Comparison of ENCODE assay signal across 8 cellular contexts in the genomic region with DNA sequence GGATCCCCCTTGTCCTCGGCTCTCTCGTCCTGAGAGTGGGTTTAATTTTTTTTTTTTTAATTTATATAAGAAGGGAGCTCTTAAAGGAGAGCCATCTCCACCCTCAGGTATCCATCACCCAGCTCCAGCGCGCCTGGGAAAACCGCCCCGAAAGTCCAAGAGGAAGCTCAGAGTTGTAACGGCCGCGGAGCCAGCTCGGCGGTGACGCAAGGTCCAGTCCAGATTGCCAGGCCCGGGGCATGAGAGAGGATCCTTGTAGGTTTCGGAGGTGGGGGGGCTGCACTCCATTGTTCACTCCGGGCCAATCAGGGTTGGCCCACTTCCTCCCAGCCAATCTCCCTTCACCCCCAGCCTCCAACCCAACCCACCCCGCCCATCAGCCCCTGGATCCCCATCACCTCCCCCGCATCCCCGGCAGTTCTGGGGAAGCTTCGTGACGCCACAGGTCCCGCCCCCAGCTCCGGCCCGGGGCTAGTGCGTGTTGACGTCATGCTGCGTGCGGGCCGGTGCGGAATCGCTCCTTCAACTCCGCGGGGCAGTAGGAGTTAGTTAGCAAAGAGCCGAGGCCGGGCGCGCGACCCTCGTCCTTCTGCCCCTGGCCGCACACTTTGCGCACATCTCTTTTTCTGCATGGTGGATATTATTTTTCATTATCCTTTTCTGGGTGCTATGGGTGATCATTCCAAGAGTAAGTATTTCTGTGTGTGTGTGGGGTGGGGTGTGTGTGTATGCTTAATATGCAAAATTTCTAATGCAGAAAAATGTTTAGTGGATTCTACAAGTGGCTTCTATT. TPM values are rescaled to one million over a fixed set of nuclear protein-coding genes. Genes with fewer than 3 reads are reported as not detected.
DNase-seq lines count a peak whose midpoint lies in the region; ATAC-seq, FAIRE-seq and TF ChIP-seq lines count a peak whose summit lies in the region.

TSS of gene ISL2 (plus strand) at position 520 of the 793 bp plus-strand sequence. CDS start at position 631, 111 bp downstream.

- TF ChIP-seq POLR2A in endothelial cell of umbilical vein (IDR thresholded peaks at IDR 0.05; ENCODE audit: low read depth, low read length) = peak; percentile 32

- FAIRE-seq in endothelial cell of umbilical vein (lab: Jason Lieb, UNC) = peak; percentile 68

- H3K9me2 ChIP-seq in GM23338 (ENCODE audit: insufficient read depth) (no peaks in the 10 kb centered on the region), MM.1S (replicated peaks; ENCODE audit: insufficient read depth, low read length) (no peaks in the 10 kb centered on the region)

- no peaks in the 10 kb centered on the region for H3K9me1 ChIP-seq in endothelial cell of umbilical vein (replicated peaks; ENCODE audit: control insufficient read depth, extremely low read depth, insufficient read depth, low read length)

- H3K36me3 ChIP-seq in GM23338 (ENCODE audit: insufficient read depth) = no peaks in the 10 kb centered on the region
- no peaks in the 10 kb centered on the region for H3K36me3 ChIP-seq in MM.1S (replicated peaks; ENCODE audit: insufficient read depth, low read length)
- no peaks in the 10 kb centered on the region for H3K36me3 ChIP-seq in endothelial cell of umbilical vein (ENCODE audit: control insufficient read depth in 2 of 2, extremely low read depth in 1 of 2, insufficient read depth in 2 of 2, low read length in 2 of 2)
- no peaks in the 10 kb centered on the region for H3K36me3 ChIP-seq in mucosa of descending colon (ENCODE audit: low read depth)

- CTCF ChIA-PET in endothelial cell of umbilical vein (lab: Charles Lee) = interaction anchor here (0.6 to 1.9 kb wide), 7 partner anchors 8 to 530 kb away, joined by 3 to 6 read pairs (median 4); no protein-coding TSS in a partner anchor

- peak within 1 kb of the TSS; percentile 52 for H3K4me3 ChIP-seq in GM23338
- peak within 1 kb of the TSS; percentile 61 for H3K4me3 ChIP-seq in MM.1S (ENCODE audit: low read length)
- H3K4me3 ChIP-seq in endothelial cell of umbilical vein (replicated peaks in 1 of 3; ENCODE audit: insufficient read depth in 1 of 3, low read depth in 1 of 3, low read length in 3 of 3) = peak within 1 kb of the TSS in 2 of 3 experiments; percentile 28 to 52
- no peak within 1 kb of the TSS for H3K4me3 ChIP-seq in mucosa of descending colon

- POLR2A ChIA-PET in endothelial cell of umbilical vein (lab: Charles Lee) = interaction anchor here (0.7 kb wide), 3 partner anchors 9 to 279 kb away, joined by 3 to 5 read pairs (median 3); no protein-coding TSS in a partner anchor

- peaks cover 10% of the 10 kb centered on the region for H4K20me1 ChIP-seq in GM23338 (replicated peaks; ENCODE audit: insufficient read depth)
- H4K20me1 ChIP-seq in MM.1S (ENCODE audit: insufficient read depth, low read length) = no peaks in the 10 kb centered on the region
- H4K20me1 ChIP-seq in endothelial cell of umbilical vein (replicated peaks; ENCODE audit: control insufficient read depth, extremely low read depth, insufficient read depth, low read length) = no peaks in the 10 kb centered on the region

- no peaks in the 10 kb centered on the region for H3K9me3 ChIP-seq in MM.1S (replicated peaks; ENCODE audit: insufficient read depth, low read length)
- H3K9me3 ChIP-seq in endothelial cell of umbilical vein (replicated peaks; ENCODE audit: control insufficient read depth, insufficient read depth, low read length) = no peaks in the 10 kb centered on the region
- no peaks in the 10 kb centered on the region for H3K9me3 ChIP-seq in mucosa of descending colon

- peaks cover 83% of the 10 kb centered on the region for H3K27me3 Mint-ChIP-seq in GM23338 (ENCODE audit: insufficient read depth, low read depth, poor library complexity)
- H3K27me3 Mint-ChIP-seq in stimulated activated naive B cell treated with anti-CD40 and anti-IgM and Interleukin-4, amounts not matched to agents 10 μg/mL and 1 μg/mL and 100 μg/mL, for 72 hours = peaks cover 76 to 82% of the 10 kb centered on the region in 2 donors

- H3K4me1 ChIP-seq in GM23338 (ENCODE audit: insufficient read depth) (peaks cover 31% of the 10 kb centered on the region), MM.1S (ENCODE audit: low read length) (no peaks in the 10 kb centered on the region; the same call in 1 of the 2 replicates), endothelial cell of umbilical vein (ENCODE audit: control insufficient read depth, extremely low read depth, insufficient read depth, low read length) (peaks cover 20% of the 10 kb centered on the region), mucosa of descending colon (ENCODE audit: low read depth) (peaks cover 38% of the 10 kb centered on the region)

- peak; percentile 36 for ATAC-seq in GM23338
- ATAC-seq in mucosa of descending colon = peak; percentile 41
- peak; percentile 65 to 66 for ATAC-seq in stimulated activated naive B cell treated with anti-CD40 and anti-IgM and Interleukin-4, amounts not matched to agents 10 μg/mL and 1 μg/mL and 100 μg/mL, for 72 hours (replicated peaks)
- no peak for ATAC-seq in HG03457 (IDR thresholded peaks at IDR 0.05; ENCODE audit: unreplicated experiment)

- H3F3A ChIP-seq in GM23338 (replicated peaks; ENCODE audit: low read depth) = peaks cover 8% of the 10 kb centered on the region
- no peaks in the 10 kb centered on the region for H3F3A ChIP-seq in MM.1S (ENCODE audit: insufficient read depth, low read length)

- H3K4me2 ChIP-seq in GM23338 (peak within 1 kb of the TSS; percentile 80), MM.1S (ENCODE audit: low read depth, low read length) (peak within 1 kb of the TSS; percentile 94), endothelial cell of umbilical vein (ENCODE audit: insufficient read depth, low read length) (peak within 1 kb of the TSS; percentile 70)

- TF ChIP-seq CTCF in GM23338 (conservative IDR thresholded peaks at IDR 0.05; ENCODE audit: low read depth in 2 of 2) (no peak), MM.1S (IDR thresholded peaks at IDR 0.05; ENCODE audit: low read length) (no peak), VCaP (conservative IDR thresholded peaks at IDR 0.05) (no peak), endothelial cell of umbilical vein (IDR thresholded peaks at IDR 0.05; ENCODE audit: extremely low read depth in 1 of 2, insufficient read depth in 1 of 2, low read depth in 1 of 2, low read length in 2 of 2) (no peak), mucosa of descending colon (IDR thresholded peaks at IDR 0.05) (no peak)

- peaks cover 39% of the 10 kb centered on the region for H3K4me1 Mint-ChIP-seq in GM23338
- H3K4me1 Mint-ChIP-seq in stimulated activated naive B cell treated with anti-CD40 and anti-IgM and Interleukin-4, amounts not matched to agents 10 μg/mL and 1 μg/mL and 100 μg/mL, for 72 hours = peaks cover 43 to 59% of the 10 kb centered on the region in 2 donors

- intact Hi-C loops in endothelial cell of umbilical vein (cut with micrococcal nuclease) (loop anchor here (1.0 kb wide), 1 partner anchor 9 kb away; no protein-coding TSS in a partner anchor), mucosa of descending colon (cut with DNase I, micrococcal nuclease) (loop anchor here in 1 of 2 donors (10.0 kb wide), 1 partner anchor 152 kb away; no protein-coding TSS in a partner anchor)

- H3K27ac ChIP-seq in GM23338 (ENCODE audit: low read depth) (peak within 1 kb of the TSS; percentile 90), MM.1S (ENCODE audit: low read length) (peak within 1 kb of the TSS; percentile 28; the same call in 1 of the 2 replicates), VCaP (peak within 1 kb of the TSS; percentile 79), endothelial cell of umbilical vein (ENCODE audit: insufficient read depth, low read depth, low read length) (no peak within 1 kb of the TSS)

- peaks cover 5% of the 10 kb centered on the region for H3K9me3 Mint-ChIP-seq in GM23338
- no peaks in the 10 kb centered on the region for H3K9me3 Mint-ChIP-seq in stimulated activated naive B cell treated with anti-CD40 and anti-IgM and Interleukin-4, amounts not matched to agents 10 μg/mL and 1 μg/mL and 100 μg/mL, for 72 hours

- dilution Hi-C loops in endothelial cell of umbilical vein (cut with MboI; ENCODE audit: extremely low pct_ligation_motif_present, low sequenced_read_pairs) = no loop called here

- H3K27ac Mint-ChIP-seq in GM23338 = peak within 1 kb of the TSS; percentile 93
- H3K27ac Mint-ChIP-seq in stimulated activated naive B cell treated with anti-CD40 and anti-IgM and Interleukin-4, amounts not matched to agents 10 μg/mL and 1 μg/mL and 100 μg/mL, for 72 hours = peak within 1 kb of the TSS; percentile 90

- DNase-seq in GM04503 (ENCODE audit: low read depth) = peak; percentile 64
- peak; percentile 97 for DNase-seq in GM23338 (ENCODE audit: low spot score)
- peak; percentile 79 for DNase-seq in MM.1S
- DNase-seq in endothelial cell of umbilical vein (ENCODE audit: low read depth, low spot score) = peak; percentile 60
- DNase-seq in mucosa of descending colon = peak; percentile 73 to 87 (median 79)
- peak; percentile 76 for DNase-seq in stimulated activated naive B cell treated with anti-CD40 and anti-IgM and Interleukin-4, amounts not matched to agents 10 μg/mL and 1 μg/mL and 100 μg/mL, for 72 hours

- H2AFZ ChIP-seq in GM23338 (peak within 1 kb of the TSS; percentile 91), MM.1S (ENCODE audit: low read length) (peak within 1 kb of the TSS; percentile 93), endothelial cell of umbilical vein (ENCODE audit: low read depth, low read length) (no peak within 1 kb of the TSS)

- H3K36me3 Mint-ChIP-seq in GM23338 (ENCODE audit: low read depth) = peaks cover 2% of the 10 kb centered on the region; the same call in 2 of the 3 replicates
- H3K36me3 Mint-ChIP-seq in stimulated activated naive B cell treated with anti-CD40 and anti-IgM and Interleukin-4, amounts not matched to agents 10 μg/mL and 1 μg/mL and 100 μg/mL, for 72 hours = peaks cover 5 to 7% of the 10 kb centered on the region in 2 donors

- H3K9ac ChIP-seq in MM.1S (ENCODE audit: low read length) (peak within 1 kb of the TSS; percentile 52; the same call in 1 of the 2 replicates), endothelial cell of umbilical vein (replicated peaks; ENCODE audit: extremely low read depth, insufficient read depth, low read length) (peak within 1 kb of the TSS; percentile 24)

- H3K27me3 ChIP-seq in GM23338 (ENCODE audit: insufficient read depth) (peaks cover 78% of the 10 kb centered on the region), MM.1S (replicated peaks; ENCODE audit: insufficient read depth, low read length) (0 out of 2 replicates have a peak, but pooled peaks cover 6% of the 10 kb centered on the region), endothelial cell of umbilical vein (ENCODE audit: control insufficient read depth in 2 of 2, insufficient read depth in 2 of 2, low read length in 2 of 2) (peaks cover 54 to 74% of the 10 kb centered on the region in 2 experiments)

- H3K79me2 ChIP-seq in GM23338 (replicated peaks; ENCODE audit: insufficient read depth) (no peaks in the 10 kb centered on the region), MM.1S (ENCODE audit: low read length) (no peaks in the 10 kb centered on the region), endothelial cell of umbilical vein (ENCODE audit: control insufficient read depth, insufficient read depth, low read length) (no peaks in the 10 kb centered on the region)

- no TSS peak for BruUV-seq in endothelial cell of umbilical vein (replicated peaks; lab: Mats Ljungman, UMichigan)

- H3K4me3 Mint-ChIP-seq in GM23338 = peak within 1 kb of the TSS; percentile 83
- peak within 1 kb of the TSS; percentile 83 to 92 for H3K4me3 Mint-ChIP-seq in stimulated activated naive B cell treated with anti-CD40 and anti-IgM and Interleukin-4, amounts not matched to agents 10 μg/mL and 1 μg/mL and 100 μg/mL, for 72 hours

RNA-seq across cellular contexts. Expression of gene ISL2, which starts in this region (rescaled TPM):
- 2.2 and 2.7 TPM in 2 replicates for total RNA-seq in GM23338 (2014; rRNA removed; shearing (Covaris generic))
- polyA plus RNA-seq in GM23338 (2016; fragmentation: Nextera tagmentation; extraction: Ambion mirVana) (0.65 and 1.0 TPM in 2 replicates), endothelial cell of umbilical vein (0.05 and 0.10 TPM in 2 replicates)
- total RNA-seq in endothelial cell of umbilical vein (not detected in 2 replicates), mucosa of descending colon (1 to 10 TPM in 1 of 3 donors, under 1 TPM in 2; 0.51 to 2.1 (median 0.87) TPM)
- 0.06 TPM in 1 of 2 replicates, not detected in the other for polyA plus RNA-seq in endothelial cell of umbilical vein (2011; cell fraction: cytosol; rRNA removed)
- 0.34 TPM in 1 of 2 replicates, not detected in the other for polyA plus RNA-seq in endothelial cell of umbilical vein (2011; cell fraction: nucleus; rRNA removed)
- polyA plus RNA-seq in endothelial cell of umbilical vein (2012) = not detected in 2 replicates
- 0.11 TPM in 1 of 2 replicates, not detected in the other for polyA minus RNA-seq in endothelial cell of umbilical vein
- 4.2 TPM for polyA minus RNA-seq in endothelial cell of umbilical vein (2011; cell fraction: cytosol; rRNA and poly(A)+ RNA removed)
- not detected in 2 replicates for polyA minus RNA-seq in endothelial cell of umbilical vein (2011; cell fraction: nucleus; rRNA and poly(A)+ RNA removed)
